Comparison of ENCODE assay signal across 1 cellular context in genomic region chr19:1063030-1063908, GRCh38.
A peak's percentile ranks its signal among the peaks of the same experiment; 100 is the strongest.
TF ChIP-seq lines count a peak whose summit lies in the region.

No MANE protein-coding gene starts in this region.

TF ChIP-seq in H1, 55 proteins besides CTCF, POLR2A, EP300 and RAD21:
- TF ChIP-seq SP1 (IDR thresholded peaks at IDR 0.05; ENCODE audit: low read depth, low read length) (0 out of 2 replicates have a peak, but pooled peaks have one; percentile 9), YY1 (IDR thresholded peaks at IDR 0.05; ENCODE audit: low read depth, low read length) (no peak)
